17 cellular contexts compared by ENCODE assay signal in genomic region chr18:6960656-6961055, GRCh38.
DNase-seq lines count a peak whose midpoint lies in the region; ATAC-seq, FAIRE-seq and TF ChIP-seq lines count a peak whose summit lies in the region.
"Had no signal": no experiment of that assay in that cellular context is flagged by ENCODE, and none has a peak within 500 bp of the region (broad histone marks: within the 10 kb centered on the region; RNA-seq: fewer than 3 reads in every experiment).

No MANE protein-coding gene starts in this region.

- peaks cover 49% of the 10 kb centered on the region for H3K4me1 ChIP-seq in HepG2 (ENCODE audit: insufficient read depth, low read length)
- H3K4me1 ChIP-seq in right lobe of liver, result no peaks in the 10 kb centered on the region
- H3K4me1 ChIP-seq: heart right ventricle, parathyroid adenoma had no signal

- intact Hi-C loops in HepG2 (cut with micrococcal nuclease; ENCODE audit: unreplicated experiment), result no loop called here
- intact Hi-C loops in right lobe of liver (cut with DNase I), result no loop called here

- no peak for TF ChIP-seq CTCF in HepG2 (CRISPR knock-in tag; IDR thresholded peaks at IDR 0.05)
- no peak for TF ChIP-seq CTCF in right lobe of liver (IDR thresholded peaks at IDR 0.05)
- no peak for TF ChIP-seq CTCF in astrocyte of the spinal cord (IDR thresholded peaks at IDR 0.05; ENCODE audit: low read depth, low read length)

- no peaks in the 10 kb centered on the region for H4K20me1 ChIP-seq in HepG2 (ENCODE audit: insufficient read depth, low read length)

- no peak overlapping the region for H3K4me3 ChIP-seq in HepG2 (replicated peaks in 1 of 3; ENCODE audit: insufficient read depth in 1 of 3, low read depth in 2 of 3, low read length in 3 of 3)
- H3K4me3 ChIP-seq in right lobe of liver, result no peak overlapping the region
- no peak overlapping the region for H3K4me3 ChIP-seq in astrocyte of the spinal cord (ENCODE audit: low read depth, low read length)
- H3K4me3 ChIP-seq: heart right ventricle had no signal

- 0 out of 5 replicates have a peak, but pooled peaks cover 0 to 4% of the 10 kb centered on the region in 2 experiments for H3K27me3 ChIP-seq in HepG2 (ENCODE audit: control insufficient read depth in 1 of 2, insufficient read depth in 2 of 2, low read length in 2 of 2)
- H3K27me3 ChIP-seq in right lobe of liver, result no peaks in the 10 kb centered on the region

- no peak overlapping the region for H3K27ac ChIP-seq in HepG2 (ENCODE audit: extremely low read length, insufficient read depth, low read length)
- H3K27ac ChIP-seq in right lobe of liver, result no peak overlapping the region
- H3K27ac ChIP-seq: heart right ventricle, parathyroid adenoma had no signal

- no peak overlapping the region for H3K9ac ChIP-seq in HepG2 (ENCODE audit: insufficient read depth, low read depth, low read length)
- H3K9ac ChIP-seq: parathyroid adenoma had no signal

- TF ChIP-seq EP300 in HepG2 (IDR thresholded peaks at IDR 0.05; ENCODE audit: low read depth in 2 of 2, low read length in 2 of 2), result no peak
- TF ChIP-seq EP300 in HepG2 (CRISPR knock-in tag; IDR thresholded peaks at IDR 0.05; ENCODE audit: borderline replicate concordance), result no peak

- H3K36me3 ChIP-seq in HepG2 (replicated peaks in 1 of 2; ENCODE audit: control insufficient read depth in 1 of 2, insufficient read depth in 2 of 2, low read length in 2 of 2) (no peaks in the 10 kb centered on the region), right lobe of liver (no peaks in the 10 kb centered on the region)
- H3K36me3 ChIP-seq: heart right ventricle had no signal

- H3K79me2 ChIP-seq in HepG2 (ENCODE audit: insufficient read depth, low read length), result no peaks in the 10 kb centered on the region
- H3K79me2 ChIP-seq: parathyroid adenoma had no signal

- no peak for ATAC-seq in HepG2
- no peak for ATAC-seq in right lobe of liver
- ATAC-seq: heart right ventricle had no signal

- FAIRE-seq in HepG2 (lab: Jason Lieb, UNC) (no peak), frontal cortex (lab: Jason Lieb, UNC) (no peak)
- FAIRE-seq: endothelial cell of umbilical vein had no signal

- WGBS in HepG2 (ENCODE audit: low lambda C conversion rate), result 25% methylated on average over 2 of the region's 2 CpGs
- 35% methylated on average over 2 of the region's 2 CpGs for WGBS in right lobe of liver (ENCODE audit: insufficient coverage, low coverage, low lambda C conversion rate, missing lambda C conversion rate)

- H2AFZ ChIP-seq in HepG2 (ENCODE audit: low read length), result no peak overlapping the region
- H2AFZ ChIP-seq: parathyroid adenoma had no signal

- no peak for DNase-seq in HepG2 (ENCODE audit: low spot score)
- DNase-seq in right lobe of liver, result no peak
- DNase-seq in astrocyte of the spinal cord (ENCODE audit: low read depth, low spot score), result peak; percentile 26
- DNase-seq in hepatic stellate cell (ENCODE audit: low spot score), result peak; percentile 42
- DNase-seq in T-helper 1 cell, result no peak
- no peak for DNase-seq in NCI-H1048 (lab: John Stamatoyannopoulos, UW)
- no peak for DNase-seq in SHP77 treated with DMSO at 0.1 percent for 48 hours (lab: John Stamatoyannopoulos, UW)
- no peak for DNase-seq in frontal cortex (ENCODE audit: low spot score in 2 of 2)
- DNase-seq: 8988T; activated CD8-positive, alpha-beta memory T cell treated with anti-CD3 and anti-CD28 coated beads, Interleukin-2, amount 50 U/mL, for 48 hours; activated naive CD4-positive, alpha-beta T cell treated with anti-CD3 and anti-CD28 coated beads, Interleukin-2, amount 50 U/mL, for 16 hours; COR-L47; GDM1; heart right ventricle; NCI-H2029 had no signal

- in situ Hi-C loops in HepG2 (cut with HindIII; ENCODE audit: extremely low pct_ligation_motif_present, low pct_unique_long_range_greater_than_20kb), result no loop called here
- in situ Hi-C loops in astrocyte of the spinal cord (cut with HindIII; ENCODE audit: low sequenced_read_pairs), result no loop called here

- H3K9me3 ChIP-seq in HepG2 (ENCODE audit: low read length), result no peaks in the 10 kb centered on the region
- no peaks in the 10 kb centered on the region for H3K9me3 ChIP-seq in right lobe of liver

- BruUV-seq in HepG2 (replicated peaks; lab: Mats Ljungman, UMichigan), result no TSS peak

- H3K4me2 ChIP-seq in HepG2 (ENCODE audit: low read depth, low read length), result no peak overlapping the region

- CTCF ChIA-PET in HepG2 (lab: Yijun Ruan, JAX; ENCODE audit: low intra/inter-chr PET ratio, low total read pairs), result no interaction called here

- TF ChIP-seq POLR2A in HepG2 (IDR thresholded peaks at IDR 0.05; ENCODE audit: insufficient read depth in 1 of 2, low read depth in 2 of 2, low read length in 2 of 2), result no peak
- no peak for TF ChIP-seq POLR2A in right lobe of liver (IDR thresholded peaks at IDR 0.05)

- no peak for TF ChIP-seq RAD21 in HepG2 (CRISPR knock-in tag; IDR thresholded peaks at IDR 0.05)

- POLR2A ChIA-PET in HepG2 (lab: Yijun Ruan, JAX), result no interaction called here

TF ChIP-seq in HepG2, 621 proteins besides CTCF, POLR2A, EP300 and RAD21:
- TF ChIP-seq GATAD2A (CRISPR knock-in tag; IDR thresholded peaks at IDR 0.05) (0 out of 2 replicates have a peak, but pooled peaks have one; percentile 23), BCLAF1 (IDR thresholded peaks at IDR 0.05) (no peak), FOSL2 (CRISPR knock-in tag; IDR thresholded peaks at IDR 0.05) (peak; percentile 82), ZNF382 (CRISPR knock-in tag; IDR thresholded peaks at IDR 0.05; ENCODE audit: borderline replicate concordance) (no peak), HMG20A (CRISPR knock-in tag; IDR thresholded peaks at IDR 0.05; ENCODE audit: borderline replicate concordance) (0 out of 2 replicates have a peak, but pooled peaks have one; percentile 21), MAFF (IDR thresholded peaks at IDR 0.05; ENCODE audit: low read depth, low read length) (0 out of 2 replicates have a peak, but pooled peaks have one; percentile 27), MAFK (conservative IDR thresholded peaks at IDR 0.05 in 1 of 2, IDR thresholded peaks at IDR 0.05 in 1 of 2; ENCODE audit: low read length in 2 of 2) (peak in 1 of 2 experiments; percentile 16; a peak in 1 of 4 replicates)

Comparison
In these comparisons a context has a peak if more than half of its experiments do, and no peak if none do; other contexts are left out.
1. DNase-seq: peak in astrocyte of the spinal cord (single experiment) and hepatic stellate cell (single experiment); none in HepG2 (single experiment), right lobe of liver (0 of 3), T-helper 1 cell (0 of 5), NCI-H1048 (single experiment), SHP77 treated with DMSO at 0.1 percent for 48 hours (single experiment) and frontal cortex (0 of 2).